In genomic region chr5:7834982-7835381, GRCh38 we compare ENCODE assay signal across 23 cellular contexts. TPM values are rescaled to one million over a fixed set of nuclear protein-coding genes. Genes with fewer than 3 reads are reported as not detected.
DNase-seq lines count a peak whose midpoint lies in the region; ATAC-seq, FAIRE-seq and TF ChIP-seq lines count a peak whose summit lies in the region.
"Had no signal": no experiment of that assay in that cellular context is flagged by ENCODE, and none has a peak within 500 bp of the region (broad histone marks: within the 10 kb centered on the region; RNA-seq: fewer than 3 reads in every experiment).

No MANE protein-coding gene starts in this region.

- TF ChIP-seq POLR2A in HepG2 (IDR thresholded peaks at IDR 0.05; ENCODE audit: insufficient read depth in 1 of 2, low read depth in 2 of 2, low read length in 2 of 2) (no peak), right lobe of liver (IDR thresholded peaks at IDR 0.05) (no peak), K562 (conservative IDR thresholded peaks at IDR 0.05) (no peak)

- H3K4me1 Mint-ChIP-seq in neural progenitor cell: peaks cover 3% of the 10 kb centered on the region
- H3K4me1 Mint-ChIP-seq: CD14-positive monocyte; CD4-positive, alpha-beta memory T cell; CD4-positive, CD25-positive, alpha-beta regulatory T cell; CD8-positive, alpha-beta memory T cell had no signal

- no peak overlapping the region for H3K4me3 ChIP-seq in HepG2 (replicated peaks in 1 of 3; ENCODE audit: insufficient read depth in 1 of 3, low read depth in 2 of 3, low read length in 3 of 3)
- H3K4me3 ChIP-seq in right lobe of liver: no peak overlapping the region
- no peak overlapping the region for H3K4me3 ChIP-seq in K562
- no peak overlapping the region for H3K4me3 ChIP-seq in neural progenitor cell
- H3K4me3 ChIP-seq: BLaER1 had no signal

- H3K9me3 Mint-ChIP-seq in neural progenitor cell: no peaks in the 10 kb centered on the region
- H3K9me3 Mint-ChIP-seq: CD4-positive, CD25-positive, alpha-beta regulatory T cell; CD8-positive, alpha-beta memory T cell had no signal

- H3K27ac ChIP-seq in HepG2 (ENCODE audit: extremely low read length, insufficient read depth, low read length) (no peak overlapping the region), right lobe of liver (no peak overlapping the region), K562 (ENCODE audit: extremely low read depth, low read depth, low read length) (no peak overlapping the region), neural progenitor cell (no peak overlapping the region)
- H3K27ac ChIP-seq: 22Rv1, BLaER1 had no signal

- H3K9me1 ChIP-seq in K562 (ENCODE audit: control insufficient read depth, insufficient read depth, low read length): no peaks in the 10 kb centered on the region

- no peak for TF ChIP-seq CTCF in HepG2 (CRISPR knock-in tag; IDR thresholded peaks at IDR 0.05)
- no peak for TF ChIP-seq CTCF in right lobe of liver (IDR thresholded peaks at IDR 0.05)
- TF ChIP-seq CTCF in K562 (IDR thresholded peaks at IDR 0.05 in 2 of 3, conservative IDR thresholded peaks at IDR 0.05 in 1 of 3; ENCODE audit: insufficient read depth in 2 of 3, low read depth in 1 of 3, low read length in 3 of 3): no peak
- no peak for TF ChIP-seq CTCF in neural progenitor cell (IDR thresholded peaks at IDR 0.05)

- no peak overlapping the region for H3K9ac ChIP-seq in HepG2 (ENCODE audit: insufficient read depth, low read depth, low read length)
- no peak overlapping the region for H3K9ac ChIP-seq in K562 (ENCODE audit: insufficient read depth in 1 of 2, low read depth in 2 of 2, low read length in 2 of 2)
- H3K9ac ChIP-seq in neural progenitor cell: no peak overlapping the region
- H3K9ac ChIP-seq: BLaER1 had no signal

- intact Hi-C loops in HepG2 (cut with micrococcal nuclease; ENCODE audit: unreplicated experiment): no loop called here
- intact Hi-C loops in right lobe of liver (cut with DNase I): no loop called here
- intact Hi-C loops in K562 (cut with micrococcal nuclease): no loop called here

- H3K9me3 ChIP-seq in HepG2 (ENCODE audit: low read length) (no peaks in the 10 kb centered on the region), right lobe of liver (no peaks in the 10 kb centered on the region), K562 (replicated peaks; ENCODE audit: control insufficient read depth, insufficient read depth, low read depth, low read length) (no peaks in the 10 kb centered on the region), neural progenitor cell (ENCODE audit: low read depth) (no peaks in the 10 kb centered on the region)
- H3K9me3 ChIP-seq: BE2C, BLaER1 had no signal

- H3K27ac Mint-ChIP-seq in neural progenitor cell: no peak overlapping the region
- H3K27ac Mint-ChIP-seq: CD14-positive monocyte; CD4-positive, alpha-beta memory T cell; CD4-positive, CD25-positive, alpha-beta regulatory T cell; CD8-positive, alpha-beta memory T cell had no signal

- CTCF ChIA-PET in HepG2 (lab: Yijun Ruan, JAX; ENCODE audit: low intra/inter-chr PET ratio, low total read pairs): no interaction called here
- CTCF ChIA-PET in K562 (lab: Yijun Ruan, JAX; ENCODE audit: low intra/inter-chr PET ratio): no interaction called here

- H3K79me2 ChIP-seq in HepG2 (ENCODE audit: insufficient read depth, low read length) (no peaks in the 10 kb centered on the region), K562 (ENCODE audit: control insufficient read depth, insufficient read depth, low read length) (no peaks in the 10 kb centered on the region), neural progenitor cell (ENCODE audit: low read depth) (no peaks in the 10 kb centered on the region)

- DNase-seq in HepG2 (ENCODE audit: low spot score) (no peak), right lobe of liver (no peak), K562 (ENCODE audit: extremely low read depth in 1 of 4, low spot score in 3 of 4) (no peak), neural progenitor cell (ENCODE audit: low spot score) (no peak)
- DNase-seq: ACHN; BE2C; C1 segment of cervical spinal cord; CD4-positive, alpha-beta memory T cell; CD4-positive, CD25-positive, alpha-beta regulatory T cell; CD8-positive, alpha-beta memory T cell; COR-L47; DMS 273 treated with DMSO at 0.1 percent for 48 hours; DMS153; DMS79 treated with DMSO at 0.1 percent for 48 hours; GF-D8 had no signal

- H3K27me3 Mint-ChIP-seq in neural progenitor cell (ENCODE audit: insufficient read depth, low read depth): no peaks in the 10 kb centered on the region

- TF ChIP-seq EP300 in HepG2 (IDR thresholded peaks at IDR 0.05; ENCODE audit: low read depth in 2 of 2, low read length in 2 of 2): no peak
- TF ChIP-seq EP300 in HepG2 (CRISPR knock-in tag; IDR thresholded peaks at IDR 0.05; ENCODE audit: borderline replicate concordance): no peak
- TF ChIP-seq EP300 in K562 (IDR thresholded peaks at IDR 0.05; ENCODE audit: low read length): no peak

- in situ Hi-C loops in HepG2 (cut with HindIII; ENCODE audit: extremely low pct_ligation_motif_present, low pct_unique_long_range_greater_than_20kb) (no loop called here), K562 (cut with MboI) (no loop called here)

- no peak overlapping the region for H2AFZ ChIP-seq in HepG2 (ENCODE audit: low read length)
- no peak overlapping the region for H2AFZ ChIP-seq in K562 (ENCODE audit: low read depth, low read length)
- H2AFZ ChIP-seq in neural progenitor cell (replicated peaks): no peak overlapping the region

- H3K36me3 ChIP-seq in HepG2 (replicated peaks in 1 of 2; ENCODE audit: control insufficient read depth in 1 of 2, insufficient read depth in 2 of 2, low read length in 2 of 2): no peaks in the 10 kb centered on the region
- H3K36me3 ChIP-seq in right lobe of liver: no peaks in the 10 kb centered on the region
- H3K36me3 ChIP-seq in K562 (ENCODE audit: control insufficient read depth, insufficient read depth, low read length): no peaks in the 10 kb centered on the region
- H3K36me3 ChIP-seq in neural progenitor cell: no peaks in the 10 kb centered on the region
- H3K36me3 ChIP-seq: BE2C, BLaER1 had no signal

- FAIRE-seq in HepG2 (lab: Jason Lieb, UNC) (no peak), K562 (lab: Jason Lieb, UNC) (no peak)
- FAIRE-seq: G401.6, GM12891, GM19239 had no signal

- H3K4me3 Mint-ChIP-seq in neural progenitor cell: no peak overlapping the region
- H3K4me3 Mint-ChIP-seq: CD14-positive monocyte; CD4-positive, alpha-beta memory T cell; CD4-positive, CD25-positive, alpha-beta regulatory T cell; CD8-positive, alpha-beta memory T cell had no signal

- ATAC-seq in HepG2: no peak
- no peak for ATAC-seq in right lobe of liver
- ATAC-seq in K562: no peak

- H3K36me3 Mint-ChIP-seq in neural progenitor cell: no peaks in the 10 kb centered on the region
- H3K36me3 Mint-ChIP-seq: CD14-positive monocyte; CD4-positive, alpha-beta memory T cell; CD4-positive, CD25-positive, alpha-beta regulatory T cell; CD8-positive, alpha-beta memory T cell had no signal

- H3F3A ChIP-seq in neural progenitor cell (ENCODE audit: low read depth): no peaks in the 10 kb centered on the region

- no peak overlapping the region for H3K4me2 ChIP-seq in HepG2 (ENCODE audit: low read depth, low read length)
- H3K4me2 ChIP-seq in K562 (ENCODE audit: insufficient read depth, low read length): no peak overlapping the region
- H3K4me2 ChIP-seq in neural progenitor cell: no peak overlapping the region

- POLR2A ChIA-PET in HepG2 (lab: Yijun Ruan, JAX): no interaction called here
- POLR2A ChIA-PET in K562 (lab: Yijun Ruan, JAX): interaction anchor here (1.0 kb wide), 1 partner anchor 11 kb away, joined by 3 read pairs; no protein-coding TSS in a partner anchor

- no peaks in the 10 kb centered on the region for H4K20me1 ChIP-seq in HepG2 (ENCODE audit: insufficient read depth, low read length)
- H4K20me1 ChIP-seq in K562 (replicated peaks; ENCODE audit: control insufficient read depth, insufficient read depth, low read length): no peaks in the 10 kb centered on the region
- H4K20me1 ChIP-seq in neural progenitor cell (ENCODE audit: low read depth): no peaks in the 10 kb centered on the region
- H4K20me1 ChIP-seq: BLaER1 had no signal

- BruUV-seq in HepG2 (replicated peaks; lab: Mats Ljungman, UMichigan): no TSS peak
- no TSS peak for BruUV-seq in K562 (replicated peaks; lab: Mats Ljungman, UMichigan)

- no peaks in the 10 kb centered on the region for H3K4me1 ChIP-seq in HepG2 (ENCODE audit: insufficient read depth, low read length)
- no peaks in the 10 kb centered on the region for H3K4me1 ChIP-seq in right lobe of liver
- no peaks in the 10 kb centered on the region for H3K4me1 ChIP-seq in K562 (replicated peaks in 1 of 2; ENCODE audit: control insufficient read depth in 2 of 2, insufficient read depth in 2 of 2, low read length in 2 of 2)
- H3K4me1 ChIP-seq in neural progenitor cell: peaks cover 4% of the 10 kb centered on the region
- H3K4me1 ChIP-seq: BE2C had no signal

- WGBS in HepG2 (ENCODE audit: low lambda C conversion rate): 33% methylated on average over 4 of the region's 4 CpGs
- WGBS in right lobe of liver (ENCODE audit: insufficient coverage, low coverage, low lambda C conversion rate, missing lambda C conversion rate): 78% methylated on average over 4 of the region's 4 CpGs
- 2% methylated on average over 4 of the region's 4 CpGs for WGBS in K562 (ENCODE audit: insufficient coverage, low coverage, missing lambda C conversion rate)

- H3K27me3 ChIP-seq in HepG2 (ENCODE audit: control insufficient read depth in 1 of 2, insufficient read depth in 2 of 2, low read length in 2 of 2): peaks cover 0 to 6% of the 10 kb centered on the region in 2 experiments; a peak in 1 of 5 replicates
- no peaks in the 10 kb centered on the region for H3K27me3 ChIP-seq in right lobe of liver
- peaks cover 2 to 10% of the 10 kb centered on the region in 2 experiments; a peak in 1 of 5 replicates for H3K27me3 ChIP-seq in K562 (ENCODE audit: control insufficient read depth in 2 of 2, insufficient read depth in 2 of 2, low read length in 2 of 2)
- no peaks in the 10 kb centered on the region for H3K27me3 ChIP-seq in neural progenitor cell
- H3K27me3 ChIP-seq: BLaER1 had no signal

- TF ChIP-seq RAD21 in HepG2 (CRISPR knock-in tag; IDR thresholded peaks at IDR 0.05) (no peak), K562 (CRISPR knock-in tag; conservative IDR thresholded peaks at IDR 0.05 in 1 of 2, IDR thresholded peaks at IDR 0.05 in 1 of 2) (no peak)

RNA-seq across cellular contexts. Expression of gene CFAP90, which starts 16.0 kb away (rescaled TPM):
- total RNA-seq in HepG2 (2016; rRNA removed; fragmentation: Illumina TruSeq; extraction: Trizol): 0.11 and 0.20 TPM in 2 replicates
- total RNA-seq in HepG2 (2016; cell fraction: cytosol; rRNA removed; fragmentation: Illumina TruSeq; extraction: Trizol; ENCODE audit: low read depth): not detected in 2 replicates
- not detected in 2 replicates for total RNA-seq in HepG2 (2016; cell fraction: insoluble cytoplasmic fraction; rRNA removed; fragmentation: Illumina TruSeq; extraction: Trizol)
- not detected in 2 replicates for total RNA-seq in HepG2 (2016; cell fraction: membrane; rRNA removed; fragmentation: Illumina TruSeq; extraction: Trizol)
- total RNA-seq in HepG2 (2016; cell fraction: nucleus; rRNA removed; fragmentation: Illumina TruSeq; extraction: Trizol): not detected in 2 replicates
- polyA plus RNA-seq in HepG2 (2011; rRNA removed): not detected in 2 replicates
- not detected in 2 replicates for polyA plus RNA-seq in HepG2 (2011; cell fraction: cytosol; rRNA removed)
- polyA plus RNA-seq in HepG2 (2011; cell fraction: nucleus; rRNA removed): not detected in 2 replicates
- polyA plus RNA-seq in HepG2 (2012): 0.09 TPM in 1 of 2 replicates, not detected in the other
- 0.10 TPM in 1 of 2 replicates, not detected in the other for polyA plus RNA-seq in HepG2 (2016; cell fraction: cytosol; fragmentation: Illumina TruSeq; extraction: Trizol; ENCODE audit: low read depth)
- not detected in 2 replicates for polyA plus RNA-seq in HepG2 (2016; cell fraction: insoluble cytoplasmic fraction; fragmentation: Illumina TruSeq; extraction: Trizol; ENCODE audit: low read depth)
- 0.25 TPM in 1 of 2 replicates, not detected in the other for polyA plus RNA-seq in HepG2 (2016; cell fraction: membrane; fragmentation: Illumina TruSeq; extraction: Trizol; ENCODE audit: low read depth)
- polyA plus RNA-seq in HepG2 (2016; cell fraction: nucleus; fragmentation: Illumina TruSeq; extraction: Trizol; ENCODE audit: insufficient read depth, low read depth): not detected in 2 replicates
- polyA minus RNA-seq in HepG2 (2011; rRNA and poly(A)+ RNA removed; ENCODE audit: low replicate concordance): not detected in 2 replicates
- polyA minus RNA-seq in HepG2 (2011; cell fraction: cytosol; rRNA and poly(A)+ RNA removed): not detected in 2 replicates
- not detected in 2 replicates for polyA minus RNA-seq in HepG2 (2011; cell fraction: nucleus; rRNA and poly(A)+ RNA removed)
- under 1 TPM in 4 of 6 experiments, not detected in 2; 0.10 to 0.64 (median 0.41) TPM for total RNA-seq in right lobe of liver
- not detected in 2 replicates for total RNA-seq in K562 (2011; cell fraction: chromatin; rRNA removed; ENCODE audit: low replicate concordance)
- total RNA-seq in K562 (2011; cell fraction: nucleolus; rRNA removed): not detected in 2 replicates
- total RNA-seq in K562 (2011; cell fraction: nucleoplasm; rRNA removed): not detected in 2 replicates
- total RNA-seq in K562 (2014; rRNA removed): not detected in 2 replicates
- not detected in 2 replicates for total RNA-seq in K562 (2014; rRNA removed; fragmentation: Illumina TruSeq; extraction: Trizol)
- not detected in 2 replicates for total RNA-seq in K562 (2015; rRNA removed; fragmentation: Illumina TruSeq; extraction: Trizol)
- total RNA-seq in K562 (2021): not detected in 2 replicates
- polyA plus RNA-seq in K562 (2011; rRNA removed): not detected in 2 replicates
- not detected in 2 replicates for polyA plus RNA-seq in K562 (2011; cell fraction: cytosol; rRNA removed)
- polyA plus RNA-seq in K562 (2011; cell fraction: nucleus; rRNA removed): not detected in 2 replicates
- not detected in 2 replicates for polyA plus RNA-seq in K562 (2012)
- polyA plus RNA-seq in K562 (2014; fragmentation: Illumina TruSeq; extraction: Trizol): not detected in 2 replicates
- not detected for polyA plus RNA-seq in K562 (2014; fragmentation: Nextera tagmentation; extraction: Ambion mirVana)
- polyA plus RNA-seq in K562 (2014; rRNA removed): not detected in 2 replicates
- polyA minus RNA-seq in K562 (2011; rRNA and poly(A)+ RNA removed): not detected in 2 replicates
- polyA minus RNA-seq in K562 (2011; cell fraction: cytosol; rRNA and poly(A)+ RNA removed): not detected in 2 replicates
- polyA minus RNA-seq in K562 (2011; cell fraction: nucleus; rRNA and poly(A)+ RNA removed): not detected in 2 replicates
- 0.22 TPM in 1 of 2 replicates, not detected in the other for total RNA-seq in neural progenitor cell (ENCODE audit: low replicate concordance)
- total RNA-seq: A172; A673; CD4-positive, alpha-beta memory T cell; CD4-positive, CD25-positive, alpha-beta regulatory T cell; CD8-positive, alpha-beta memory T cell had no signal
- polyA plus RNA-seq: CD14-positive monocyte; CD4-positive, alpha-beta memory T cell; CD4-positive, CD25-positive, alpha-beta regulatory T cell; CD8-positive, alpha-beta memory T cell had no signal

RNA-seq across cellular contexts. Expression of gene FASTKD3, which starts 33.8 kb away (rescaled TPM):
- total RNA-seq in HepG2 (2016; rRNA removed; fragmentation: Illumina TruSeq; extraction: Trizol) (17.8 and 24.8 TPM in 2 replicates), right lobe of liver (1 to 10 TPM; 3.8 to 9.6 (median 6.1) TPM), K562 (2014; rRNA removed) (13.7 and 17.1 TPM in 2 replicates), K562 (2014; rRNA removed; fragmentation: Illumina TruSeq; extraction: Trizol) (50.0 and 57.7 TPM in 2 replicates), K562 (2015; rRNA removed; fragmentation: Illumina TruSeq; extraction: Trizol) (44.0 and 47.5 TPM in 2 replicates), K562 (2021) (20.2 and 22.1 TPM in 2 replicates), neural progenitor cell (ENCODE audit: low replicate concordance) (25.2 and 32.2 TPM in 2 replicates)
- 7.2 and 7.8 TPM in 2 replicates for total RNA-seq in HepG2 (2016; cell fraction: cytosol; rRNA removed; fragmentation: Illumina TruSeq; extraction: Trizol; ENCODE audit: low read depth)
- 16.7 and 28.2 TPM in 2 replicates for total RNA-seq in HepG2 (2016; cell fraction: insoluble cytoplasmic fraction; rRNA removed; fragmentation: Illumina TruSeq; extraction: Trizol)
- total RNA-seq in HepG2 (2016; cell fraction: membrane; rRNA removed; fragmentation: Illumina TruSeq; extraction: Trizol): 8.9 and 14.9 TPM in 2 replicates
- total RNA-seq in HepG2 (2016; cell fraction: nucleus; rRNA removed; fragmentation: Illumina TruSeq; extraction: Trizol): 16.4 and 17.2 TPM in 2 replicates
- polyA plus RNA-seq in HepG2 (2011; rRNA removed) (6.3 and 6.9 TPM in 2 replicates), K562 (2011; rRNA removed) (24.5 and 33.7 TPM in 2 replicates), K562 (2014; fragmentation: Illumina TruSeq; extraction: Trizol) (47.9 and 48.0 TPM in 2 replicates), K562 (2014; fragmentation: Nextera tagmentation; extraction: Ambion mirVana) (100 to 1,000 TPM; 127 to 149 TPM), K562 (2014; rRNA removed) (34.4 and 37.1 TPM in 2 replicates)
- polyA plus RNA-seq in HepG2 (2011; cell fraction: cytosol; rRNA removed): 2.8 and 4.2 TPM in 2 replicates
- 4.9 and 9.0 TPM in 2 replicates for polyA plus RNA-seq in HepG2 (2011; cell fraction: nucleus; rRNA removed)
- polyA plus RNA-seq in HepG2 (2012): 6.8 and 8.0 TPM in 2 replicates
- 2.4 and 3.0 TPM in 2 replicates for polyA plus RNA-seq in HepG2 (2016; cell fraction: cytosol; fragmentation: Illumina TruSeq; extraction: Trizol; ENCODE audit: low read depth)
- polyA plus RNA-seq in HepG2 (2016; cell fraction: insoluble cytoplasmic fraction; fragmentation: Illumina TruSeq; extraction: Trizol; ENCODE audit: low read depth): 21.6 and 23.1 TPM in 2 replicates
- 4.2 and 4.6 TPM in 2 replicates for polyA plus RNA-seq in HepG2 (2016; cell fraction: membrane; fragmentation: Illumina TruSeq; extraction: Trizol; ENCODE audit: low read depth)
- 23.7 and 30.6 TPM in 2 replicates for polyA plus RNA-seq in HepG2 (2016; cell fraction: nucleus; fragmentation: Illumina TruSeq; extraction: Trizol; ENCODE audit: insufficient read depth, low read depth)
- 1.4 and 11.6 TPM in 2 replicates for polyA minus RNA-seq in HepG2 (2011; rRNA and poly(A)+ RNA removed; ENCODE audit: low replicate concordance)
- 3.3 and 3.9 TPM in 2 replicates for polyA minus RNA-seq in HepG2 (2011; cell fraction: cytosol; rRNA and poly(A)+ RNA removed)
- 12.0 and 15.3 TPM in 2 replicates for polyA minus RNA-seq in HepG2 (2011; cell fraction: nucleus; rRNA and poly(A)+ RNA removed)
- total RNA-seq in K562 (2011; cell fraction: chromatin; rRNA removed; ENCODE audit: low replicate concordance): 19.7 and 48.9 TPM in 2 replicates
- total RNA-seq in K562 (2011; cell fraction: nucleolus; rRNA removed): 10.4 and 11.2 TPM in 2 replicates
- 16.4 and 16.6 TPM in 2 replicates for total RNA-seq in K562 (2011; cell fraction: nucleoplasm; rRNA removed)
- polyA plus RNA-seq in K562 (2011; cell fraction: cytosol; rRNA removed): 7.0 and 11.5 TPM in 2 replicates
- 19.1 and 22.9 TPM in 2 replicates for polyA plus RNA-seq in K562 (2011; cell fraction: nucleus; rRNA removed)
- 12.9 and 22.5 TPM in 2 replicates for polyA plus RNA-seq in K562 (2012)
- 25.0 and 25.4 TPM in 2 replicates for polyA minus RNA-seq in K562 (2011; rRNA and poly(A)+ RNA removed)
- polyA minus RNA-seq in K562 (2011; cell fraction: cytosol; rRNA and poly(A)+ RNA removed): 5.3 and 5.9 TPM in 2 replicates
- 15.2 and 24.5 TPM in 2 replicates for polyA minus RNA-seq in K562 (2011; cell fraction: nucleus; rRNA and poly(A)+ RNA removed)

RNA-seq across cellular contexts. Expression of gene MTRR, which starts 34.0 kb away (rescaled TPM):
- 39.2 and 43.1 TPM in 2 replicates for total RNA-seq in HepG2 (2016; rRNA removed; fragmentation: Illumina TruSeq; extraction: Trizol)
- 9.6 and 9.7 TPM in 2 replicates for total RNA-seq in HepG2 (2016; cell fraction: cytosol; rRNA removed; fragmentation: Illumina TruSeq; extraction: Trizol; ENCODE audit: low read depth)
- 44.7 and 46.0 TPM in 2 replicates for total RNA-seq in HepG2 (2016; cell fraction: insoluble cytoplasmic fraction; rRNA removed; fragmentation: Illumina TruSeq; extraction: Trizol)
- 19.2 TPM in 2 replicates for total RNA-seq in HepG2 (2016; cell fraction: membrane; rRNA removed; fragmentation: Illumina TruSeq; extraction: Trizol)
- total RNA-seq in HepG2 (2016; cell fraction: nucleus; rRNA removed; fragmentation: Illumina TruSeq; extraction: Trizol): 73.8 and 83.7 TPM in 2 replicates
- 53.9 and 59.2 TPM in 2 replicates for polyA plus RNA-seq in HepG2 (2011; rRNA removed)
- 24.6 and 29.6 TPM in 2 replicates for polyA plus RNA-seq in HepG2 (2011; cell fraction: cytosol; rRNA removed)
- 76.6 and 78.8 TPM in 2 replicates for polyA plus RNA-seq in HepG2 (2011; cell fraction: nucleus; rRNA removed)
- 27.0 and 30.9 TPM in 2 replicates for polyA plus RNA-seq in HepG2 (2012)
- 5.1 and 6.8 TPM in 2 replicates for polyA plus RNA-seq in HepG2 (2016; cell fraction: cytosol; fragmentation: Illumina TruSeq; extraction: Trizol; ENCODE audit: low read depth)
- polyA plus RNA-seq in HepG2 (2016; cell fraction: insoluble cytoplasmic fraction; fragmentation: Illumina TruSeq; extraction: Trizol; ENCODE audit: low read depth): 49.7 and 51.4 TPM in 2 replicates
- polyA plus RNA-seq in HepG2 (2016; cell fraction: membrane; fragmentation: Illumina TruSeq; extraction: Trizol; ENCODE audit: low read depth): 15.2 and 18.8 TPM in 2 replicates
- 66.9 and 74.7 TPM in 2 replicates for polyA plus RNA-seq in HepG2 (2016; cell fraction: nucleus; fragmentation: Illumina TruSeq; extraction: Trizol; ENCODE audit: insufficient read depth, low read depth)
- polyA minus RNA-seq in HepG2 (2011; rRNA and poly(A)+ RNA removed; ENCODE audit: low replicate concordance): 87.7 and 260 TPM in 2 replicates
- 25.6 and 30.9 TPM in 2 replicates for polyA minus RNA-seq in HepG2 (2011; cell fraction: cytosol; rRNA and poly(A)+ RNA removed)
- 211 and 212 TPM in 2 replicates for polyA minus RNA-seq in HepG2 (2011; cell fraction: nucleus; rRNA and poly(A)+ RNA removed)
- total RNA-seq in right lobe of liver: 10 to 100 TPM; 31.5 to 42.1 (median 36.7) TPM
- total RNA-seq in K562 (2011; cell fraction: chromatin; rRNA removed; ENCODE audit: low replicate concordance): 141 and 235 TPM in 2 replicates
- total RNA-seq in K562 (2011; cell fraction: nucleolus; rRNA removed): 69.2 and 85.0 TPM in 2 replicates
- 104 and 110 TPM in 2 replicates for total RNA-seq in K562 (2011; cell fraction: nucleoplasm; rRNA removed)
- 38.4 and 39.3 TPM in 2 replicates for total RNA-seq in K562 (2014; rRNA removed)
- total RNA-seq in K562 (2014; rRNA removed; fragmentation: Illumina TruSeq; extraction: Trizol): 59.0 and 65.1 TPM in 2 replicates
- total RNA-seq in K562 (2015; rRNA removed; fragmentation: Illumina TruSeq; extraction: Trizol): 65.0 and 68.0 TPM in 2 replicates
- total RNA-seq in K562 (2021): 69.6 and 73.5 TPM in 2 replicates
- 70.9 and 75.8 TPM in 2 replicates for polyA plus RNA-seq in K562 (2011; rRNA removed)
- polyA plus RNA-seq in K562 (2011; cell fraction: cytosol; rRNA removed): 48.4 and 56.6 TPM in 2 replicates
- polyA plus RNA-seq in K562 (2011; cell fraction: nucleus; rRNA removed): 220 and 222 TPM in 2 replicates
- polyA plus RNA-seq in K562 (2012): 25.4 and 48.8 TPM in 2 replicates
- 65.0 and 84.6 TPM in 2 replicates for polyA plus RNA-seq in K562 (2014; fragmentation: Illumina TruSeq; extraction: Trizol)
- 10 to 100 TPM; 40.4 to 59.4 TPM for polyA plus RNA-seq in K562 (2014; fragmentation: Nextera tagmentation; extraction: Ambion mirVana)
- 66.2 and 76.1 TPM in 2 replicates for polyA plus RNA-seq in K562 (2014; rRNA removed)
- polyA minus RNA-seq in K562 (2011; rRNA and poly(A)+ RNA removed): 153 and 189 TPM in 2 replicates
- polyA minus RNA-seq in K562 (2011; cell fraction: cytosol; rRNA and poly(A)+ RNA removed): 30.7 and 53.2 TPM in 2 replicates
- polyA minus RNA-seq in K562 (2011; cell fraction: nucleus; rRNA and poly(A)+ RNA removed): 180 and 255 TPM in 2 replicates
- 53.5 and 54.5 TPM in 2 replicates for total RNA-seq in neural progenitor cell (ENCODE audit: low replicate concordance)

Comparison
In these comparisons a context has a peak if more than half of its experiments do, and no peak if none do; other contexts are left out.
1. Of the 241 proteins assayed by ChIP-seq in both HepG2 and K562: peak only in HepG2: MAFK; only in K562: MAFG; in both: none; in neither: 239.